In the genomic region with DNA sequence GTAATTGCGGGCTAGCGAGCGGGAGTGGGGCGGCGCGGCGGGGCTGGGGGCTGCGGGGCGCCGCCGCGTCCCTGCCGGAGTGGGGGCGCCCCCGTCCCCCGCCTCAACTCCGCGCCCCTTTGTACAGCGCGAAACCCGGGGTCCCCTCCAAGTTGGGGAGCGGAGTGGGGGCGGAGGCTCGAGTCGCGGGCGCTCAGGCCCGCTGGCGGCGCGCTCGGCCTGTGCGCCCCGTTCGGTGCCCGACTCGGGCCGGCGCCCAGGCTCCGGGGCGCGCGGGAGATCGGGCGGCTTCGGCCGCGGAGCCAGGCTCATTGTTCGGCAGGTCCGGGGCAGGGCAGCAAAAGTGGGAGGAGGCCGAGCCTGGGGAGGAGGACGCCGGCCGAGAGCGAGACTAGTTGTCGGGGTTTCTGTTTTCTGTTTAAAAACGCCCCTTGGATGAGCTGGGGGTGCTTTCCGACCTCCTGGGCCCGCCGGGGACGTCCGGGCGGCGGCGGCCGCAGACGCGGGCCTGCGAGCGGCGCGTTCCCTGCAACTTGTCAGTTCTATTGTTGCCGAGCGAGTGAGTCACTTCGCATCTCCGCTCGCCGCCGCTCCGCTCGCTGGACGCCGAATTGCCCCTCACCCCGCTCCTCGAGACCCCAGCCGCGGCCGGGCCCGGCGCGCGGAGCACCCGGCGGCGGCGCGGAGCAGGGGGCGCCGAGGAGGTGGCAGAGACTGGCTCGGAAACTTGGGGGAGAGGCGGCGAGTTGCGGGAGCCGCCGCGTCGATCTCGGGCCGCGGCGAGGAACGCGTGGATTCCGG, we compare ENCODE assay signal across 8 cellular contexts. TPM values are rescaled to one million over a fixed set of nuclear protein-coding genes. Genes with fewer than 3 reads are reported as not detected.
DNase-seq lines count a peak whose midpoint lies in the region; ATAC-seq and TF ChIP-seq lines count a peak whose summit lies in the region.

No MANE protein-coding gene starts in this region.

- H3K36me3 ChIP-seq in ACC112 (ENCODE audit: insufficient read depth, low read length) (peaks cover 14% of the 10 kb centered on the region), OCI-LY7 (ENCODE audit: insufficient read depth, low read length) (peaks cover 32% of the 10 kb centered on the region), neural cell (ENCODE audit: insufficient read depth, low read length) (no peaks in the 10 kb centered on the region), subcutaneous abdominal adipose tissue (ENCODE audit: control insufficient read depth in 5 of 5, insufficient read depth in 5 of 5, low read length in 5 of 5) (peaks cover 0 to 2% (median 0%) of the 10 kb centered on the region in 5 donors)

- H3K4me1 ChIP-seq in ACC112 (ENCODE audit: control insufficient read depth, insufficient read depth, low read length, unreplicated experiment) (peaks cover 22% of the 10 kb centered on the region), OCI-LY7 (ENCODE audit: insufficient read depth, low read length, poor library complexity, severe bottlenecking) (peaks cover 30% of the 10 kb centered on the region), subcutaneous abdominal adipose tissue (ENCODE audit: control insufficient read depth in 5 of 5, insufficient read depth in 5 of 5, low read length in 5 of 5) (peaks cover 2 to 31% (median 28%) of the 10 kb centered on the region in 5 donors)

- CTCF ChIA-PET in OCI-LY7 (lab: Charles Lee; ENCODE audit: unreplicated experiment), result no interaction called here

- TF ChIP-seq EP300 in neural cell (conservative IDR thresholded peaks at IDR 0.05; ENCODE audit: poor library complexity, severe bottlenecking), result no peak

- DNase-seq in OCI-LY7 (ENCODE audit: low spot score) (peak; percentile 78), fibroblast of mammary gland (ENCODE audit: low read depth) (peak; percentile 63)
- DNase-seq in activated T-helper 9 cell treated with anti-CD3 and anti-CD28 coated beads, Interleukin-2, amount 50 U/mL, for 16 hours (ENCODE audit: low read depth), result peak; percentile 39

- peaks cover 53% of the 10 kb centered on the region for H3K79me2 ChIP-seq in ACC112 (ENCODE audit: control insufficient read depth, insufficient read depth, low read length, unreplicated experiment)
- H3K79me2 ChIP-seq in OCI-LY7 (ENCODE audit: insufficient read depth, low read depth, low read length), result peaks cover 30% of the 10 kb centered on the region
- peaks cover 45% of the 10 kb centered on the region for H3K79me2 ChIP-seq in neural cell (replicated peaks; ENCODE audit: insufficient read depth, low read length)

- H3K4me2 ChIP-seq in OCI-LY7 (ENCODE audit: low read length) (peak overlapping the region; percentile 74), neural cell (ENCODE audit: low read length) (no peak overlapping the region)

- H3K4me3 ChIP-seq in ACC112 (ENCODE audit: low read depth, low read length) (peak overlapping the region; percentile 85), OCI-LY7 (ENCODE audit: low read depth, low read length, poor library complexity, severe bottlenecking) (peak overlapping the region; percentile 80), fibroblast of mammary gland (ENCODE audit: control insufficient read depth, low read depth, low read length) (peak overlapping the region; percentile 89), neural cell (ENCODE audit: low read length) (peak overlapping the region; percentile 79), subcutaneous abdominal adipose tissue (ENCODE audit: low read depth in 1 of 5, low read length in 5 of 5) (peak overlapping the region; percentile 29 to 92 (median 87))

- H2AFZ ChIP-seq in ACC112 (ENCODE audit: low read length, unreplicated experiment) (peak overlapping the region; percentile 87), OCI-LY7 (ENCODE audit: low read length) (peak overlapping the region; percentile 93), neural cell (ENCODE audit: low read depth, low read length) (peak overlapping the region; percentile 61)

- peak; percentile 16 for ATAC-seq in GM18519 (IDR thresholded peaks at IDR 0.05; ENCODE audit: low FRiP score, unreplicated experiment)
- ATAC-seq in HG03045 (IDR thresholded peaks at IDR 0.05; ENCODE audit: unreplicated experiment), result peak; percentile 30

- TF ChIP-seq CTCF in OCI-LY7 (conservative IDR thresholded peaks at IDR 0.05; ENCODE audit: low read length) (no peak), fibroblast of mammary gland (conservative IDR thresholded peaks at IDR 0.05; ENCODE audit: control insufficient read depth, insufficient read depth, low read depth, low read length) (no peak), neural cell (IDR thresholded peaks at IDR 0.05; ENCODE audit: poor library complexity, severe bottlenecking) (no peak)

- H4K20me1 ChIP-seq in OCI-LY7 (ENCODE audit: insufficient read depth, low read length), result peaks cover 8% of the 10 kb centered on the region; the same call in 1 of the 2 replicates
- H4K20me1 ChIP-seq in neural cell (ENCODE audit: insufficient read depth), result no peaks in the 10 kb centered on the region

- TF ChIP-seq RAD21 in neural cell (conservative IDR thresholded peaks at IDR 0.05), result peak; percentile 36

- H3K9me3 ChIP-seq in OCI-LY7 (ENCODE audit: low read length) (no peaks in the 10 kb centered on the region), neural cell (ENCODE audit: low read length) (no peaks in the 10 kb centered on the region), subcutaneous abdominal adipose tissue (ENCODE audit: control insufficient read depth in 5 of 5, low read length in 5 of 5) (no peaks in the 10 kb centered on the region)

- no peaks in the 10 kb centered on the region for H3K9me2 ChIP-seq in OCI-LY7 (ENCODE audit: insufficient read depth, low read length)
- H3K9me2 ChIP-seq in neural cell (ENCODE audit: insufficient read depth, low read length), result no peaks in the 10 kb centered on the region

- H3K27me3 ChIP-seq in ACC112 (ENCODE audit: insufficient read depth, low read length) (no peaks in the 10 kb centered on the region), neural cell (ENCODE audit: insufficient read depth, low read depth, low read length) (no peaks in the 10 kb centered on the region), subcutaneous abdominal adipose tissue (ENCODE audit: control insufficient read depth in 5 of 5, insufficient read depth in 4 of 5, low read length in 5 of 5) (no peaks in the 10 kb centered on the region)

- peak overlapping the region; percentile 75 for H3K27ac ChIP-seq in ACC112 (ENCODE audit: low read depth, low read length)
- H3K27ac ChIP-seq in OCI-LY7 (ENCODE audit: low read depth, low read length, poor library complexity, severe bottlenecking), result peak overlapping the region; percentile 74
- H3K27ac ChIP-seq in neural cell (ENCODE audit: low read length), result peak overlapping the region; percentile 79
- peak overlapping the region; percentile 93 for H3K27ac ChIP-seq in subcutaneous abdominal adipose tissue (ENCODE audit: low read depth, low read length)

- POLR2A ChIA-PET in OCI-LY7 (lab: Charles Lee), result interaction anchor here (1.1 to 1.3 kb wide), 4 partner anchors 9 to 262 kb away, joined by 3 to 5 read pairs (median 4); no protein-coding TSS in a partner anchor

- H3F3A ChIP-seq in neural cell (ENCODE audit: insufficient read depth, low read length, poor library complexity, severe bottlenecking), result no peaks in the 10 kb centered on the region

- no TSS peak for BruUV-seq in OCI-LY7 (replicated peaks; lab: Mats Ljungman, UMichigan)

- intact Hi-C loops in OCI-LY7 (cut with micrococcal nuclease; ENCODE audit: unreplicated experiment), result loop anchor here (1.0 to 10.0 kb wide), 8 partner anchors 32 to 674 kb away; partner anchors contain the start of gene RFX7

- peak overlapping the region; percentile 83 for H3K9ac ChIP-seq in neural cell (ENCODE audit: low read length)
- H3K9ac ChIP-seq in subcutaneous abdominal adipose tissue (ENCODE audit: low read length in 5 of 5), result peak overlapping the region; percentile 40 to 98 (median 96)

TF ChIP-seq in neural cell, 6 proteins besides CTCF, POLR2A, EP300 and RAD21:
- TF ChIP-seq TAF1 (IDR thresholded peaks at IDR 0.05; ENCODE audit: low read depth) (peak; percentile 11), SMC3 (conservative IDR thresholded peaks at IDR 0.05; ENCODE audit: poor library complexity) (peak; percentile 42), POLR2AphosphoS5 (IDR thresholded peaks at IDR 0.05) (peak; percentile 64), MXI1 (conservative IDR thresholded peaks at IDR 0.05; ENCODE audit: poor library complexity, severe bottlenecking) (no peak)
TF ChIP-seq in neural cell: peak in this region for 3.

RNA-seq across cellular contexts. Expression of gene TCF12, which starts 0.7 kb away (rescaled TPM):
- 139 and 214 TPM in 2 replicates for total RNA-seq in OCI-LY7 (2014; rRNA removed; shearing (Covaris generic))
- total RNA-seq in OCI-LY7 (2022), result 51.6 and 55.9 TPM in 2 replicates
- polyA plus RNA-seq in neural cell, result 46.1 and 52.7 TPM in 2 replicates
- 143 and 173 TPM in 2 replicates for polyA minus RNA-seq in neural cell

Comparison
In these comparisons a context has a peak if more than half of its experiments do, and no peak if none do; other contexts are left out.
1. Peak in every context shown above with its lines: DNase-seq, ATAC-seq, H3K4me3 ChIP-seq and H3K27ac ChIP-seq.